ENCODE assay signal across 5 cellular contexts in the genomic region with DNA sequence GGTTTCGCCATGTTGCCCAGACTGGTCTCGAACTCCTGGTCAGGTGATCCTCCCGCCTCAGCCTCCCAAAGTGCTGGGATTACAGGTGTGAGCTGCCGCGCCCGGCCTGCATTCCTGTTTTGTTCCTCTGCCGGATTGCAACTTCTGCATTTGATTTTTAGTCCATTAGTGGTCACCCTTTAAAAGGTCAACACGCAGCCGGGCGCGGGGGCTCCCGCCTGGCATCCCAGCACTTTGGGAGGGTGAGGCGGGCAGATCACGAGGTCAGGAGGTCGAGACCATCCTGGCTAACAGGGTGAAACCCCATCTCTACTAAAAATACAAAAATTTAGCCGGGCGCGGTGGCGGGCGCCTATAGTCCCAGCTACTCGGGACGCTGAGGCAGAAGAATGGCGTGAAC. TPM values are rescaled to one million over a fixed set of nuclear protein-coding genes. Genes with fewer than 3 reads are reported as not detected.
"Had no signal": no experiment of that assay in that cellular context is flagged by ENCODE, and none has a peak within 500 bp of the region (broad histone marks: within the 10 kb centered on the region; RNA-seq: fewer than 3 reads in every experiment).

No MANE protein-coding gene starts in this region.

RNA-seq across cellular contexts. Expression of a gene that starts 33.9 kb away (rescaled TPM):
- polyA plus RNA-seq: immature natural killer cell had no signal

RNA-seq across cellular contexts. Expression of a gene that starts 50.7 kb away (rescaled TPM):
- total RNA-seq: left lobe of liver, lower lobe of right lung, mesothelial cell of epicardium had no signal
- polyA plus RNA-seq: immature natural killer cell, liver had no signal
